Comparison of ENCODE assay signal across 19 cellular contexts in genomic region chr10:14131261-14131960, GRCh38.
DNase-seq lines count a peak whose midpoint lies in the region; ATAC-seq and TF ChIP-seq lines count a peak whose summit lies in the region.
"Had no signal": no experiment of that assay in that cellular context is flagged by ENCODE, and none has a peak within 500 bp of the region (broad histone marks: within the 10 kb centered on the region; RNA-seq: fewer than 3 reads in every experiment).

No MANE protein-coding gene starts in this region.

- WGBS in mesenchymal stem cell, result 78% methylated on average over 14 of the region's 14 CpGs

- no peak overlapping the region for H3K23ac ChIP-seq in mesenchymal stem cell (ENCODE audit: low read length in 2 of 2)

- H3K4me2 ChIP-seq in mesenchymal stem cell (ENCODE audit: low read length, poor library complexity, severe bottlenecking), result no peak overlapping the region
- H3K4me2 ChIP-seq: A549; BLaER1 treated with 17β-estradiol and CSF1 and Interleukin-3, amounts not matched to agents 10 nM and 100 nM had no signal

- H3K36me3 ChIP-seq in mesenchymal stem cell (ENCODE audit: control insufficient read depth in 1 of 2, insufficient read depth in 2 of 2, low read depth in 1 of 2, low read length in 2 of 2) (no peaks in the 10 kb centered on the region), mucosa of descending colon (ENCODE audit: low read depth) (no peaks in the 10 kb centered on the region)
- H3K36me3 ChIP-seq: BLaER1 treated with 17β-estradiol and CSF1 and Interleukin-3, amounts not matched to agents 10 nM and 100 nM had no signal

- ATAC-seq in mucosa of descending colon (no peak), HG03280 (IDR thresholded peaks at IDR 0.05; ENCODE audit: unreplicated experiment) (no peak)
- ATAC-seq: A549 had no signal

- no peak overlapping the region for H2BK5ac ChIP-seq in mesenchymal stem cell (ENCODE audit: low read depth, low read length, poor library complexity, severe bottlenecking)

- H3K4me1 ChIP-seq in mesenchymal stem cell (ENCODE audit: control insufficient read depth, insufficient read depth, low read depth, low read length), result no peaks in the 10 kb centered on the region
- no peaks in the 10 kb centered on the region for H3K4me1 ChIP-seq in mucosa of descending colon (ENCODE audit: low read depth)
- H3K4me1 ChIP-seq: A549; BLaER1 treated with 17β-estradiol and CSF1 and Interleukin-3, amounts not matched to agents 10 nM and 100 nM had no signal

- H3K79me1 ChIP-seq in mesenchymal stem cell (replicated peaks; ENCODE audit: low read length, poor library complexity, severe bottlenecking), result no peaks in the 10 kb centered on the region

- peak; percentile 77 for DNase-seq in RPMI7951 (ENCODE audit: low read depth)
- peak; percentile 31 for DNase-seq in astrocyte of the hippocampus (ENCODE audit: low read depth, low spot score)
- DNase-seq in mesenchymal stem cell, result peak; percentile 13
- no peak for DNase-seq in NCI-H345 treated with DMSO at 0.1 percent for 48 hours (lab: John Stamatoyannopoulos, UW; ENCODE audit: unreplicated experiment)
- DNase-seq in mucosa of descending colon, result no peak
- DNase-seq in stimulated activated CD4-positive, alpha-beta T cell treated with anti-CD3 and anti-CD28 coated beads, Interleukin-1b, Interleukin-23, amount 100 ng/mL, for 48 hours, result no peak
- DNase-seq: AML-193; CD4-positive, alpha-beta T cell; DMS53; NCI-H1048; NCI-H1417; NCI-H1694; NCI-H2029 treated with DMSO at 0.1 percent for 48 hours; NCI-H69; SHP77 treated with DMSO at 0.1 percent for 48 hours had no signal

- no peak overlapping the region for H4K8ac ChIP-seq in mesenchymal stem cell (ENCODE audit: low read length)

- H3K4ac ChIP-seq in mesenchymal stem cell (ENCODE audit: low read depth in 1 of 2, low read length in 2 of 2), result no peak overlapping the region

- H3K9me3 ChIP-seq in mesenchymal stem cell (ENCODE audit: control insufficient read depth, low read length) (peaks cover 3% of the 10 kb centered on the region), mucosa of descending colon (no peaks in the 10 kb centered on the region)
- H3K9me3 ChIP-seq: A549; BLaER1 treated with 17β-estradiol and CSF1 and Interleukin-3, amounts not matched to agents 10 nM and 100 nM had no signal

- no peak overlapping the region for H2AFZ ChIP-seq in mesenchymal stem cell (ENCODE audit: low read depth, low read length)

- H3K27me3 ChIP-seq in mesenchymal stem cell (ENCODE audit: control insufficient read depth in 1 of 2, insufficient read depth in 1 of 2, low read length in 2 of 2), result peaks cover 6 to 43% of the 10 kb centered on the region in 2 experiments
- H3K27me3 ChIP-seq: BLaER1 treated with 17β-estradiol and CSF1 and Interleukin-3, amounts not matched to agents 10 nM and 100 nM had no signal

- H2BK15ac ChIP-seq in mesenchymal stem cell (ENCODE audit: low read depth, poor library complexity, severe bottlenecking), result no peak overlapping the region

- H3K14ac ChIP-seq in mesenchymal stem cell (ENCODE audit: low read length in 2 of 2), result no peak overlapping the region

- no peak overlapping the region for H4K91ac ChIP-seq in mesenchymal stem cell (ENCODE audit: low read length)

- intact Hi-C loops in mucosa of descending colon (cut with DNase I, micrococcal nuclease), result no loop called here

- TF ChIP-seq CTCF in mucosa of descending colon (IDR thresholded peaks at IDR 0.05), result no peak

- no peak overlapping the region for H3K27ac ChIP-seq in mesenchymal stem cell (ENCODE audit: low read length, poor library complexity, severe bottlenecking)
- H3K27ac ChIP-seq: A549; BLaER1 treated with 17β-estradiol and CSF1 and Interleukin-3, amounts not matched to agents 10 nM and 100 nM; SK-N-MC had no signal

- no peak overlapping the region for H3K4me3 ChIP-seq in mesenchymal stem cell (ENCODE audit: insufficient read depth in 1 of 2, low read depth in 1 of 2, low read length in 2 of 2)
- no peak overlapping the region for H3K4me3 ChIP-seq in mucosa of descending colon
- H3K4me3 ChIP-seq: A549; BLaER1 treated with 17β-estradiol and CSF1 and Interleukin-3, amounts not matched to agents 10 nM and 100 nM; SK-N-MC had no signal

- H2AK5ac ChIP-seq in mesenchymal stem cell (ENCODE audit: low read length, severe bottlenecking), result no peak overlapping the region

- H3K9ac ChIP-seq in mesenchymal stem cell (ENCODE audit: low read length), result no peak overlapping the region
- H3K9ac ChIP-seq: BLaER1 treated with 17β-estradiol and CSF1 and Interleukin-3, amounts not matched to agents 10 nM and 100 nM had no signal

- no peak overlapping the region for H2BK12ac ChIP-seq in mesenchymal stem cell (ENCODE audit: low read length in 2 of 2)

- no peak overlapping the region for H2BK120ac ChIP-seq in mesenchymal stem cell (ENCODE audit: low read depth, low read length)

- H3K18ac ChIP-seq in mesenchymal stem cell (ENCODE audit: low read depth in 1 of 2, low read length in 2 of 2), result no peak overlapping the region

Comparison
In these comparisons a context has a peak if more than half of its experiments do, and no peak if none do; other contexts are left out.
1. DNase-seq: peak in RPMI7951 (single experiment), astrocyte of the hippocampus (single experiment) and mesenchymal stem cell (single experiment); none in NCI-H345 treated with DMSO at 0.1 percent for 48 hours (single experiment), mucosa of descending colon (0 of 3) and stimulated activated CD4-positive, alpha-beta T cell treated with anti-CD3 and anti-CD28 coated beads, Interleukin-1b, Interleukin-23, amount 100 ng/mL, for 48 hours (single experiment).